Comparison of ENCODE assay signal across 17 cellular contexts in genomic region chr11:58006940-58007339, GRCh38. TPM values are rescaled to one million over a fixed set of nuclear protein-coding genes. Genes with fewer than 3 reads are reported as not detected.
A peak's percentile ranks its signal among the peaks of the same experiment; 100 is the strongest.
DNase-seq lines count a peak whose midpoint lies in the region; ATAC-seq, FAIRE-seq and TF ChIP-seq lines count a peak whose summit lies in the region.
"Had no signal": no experiment of that assay in that cellular context is flagged by ENCODE, and none has a peak within 500 bp of the region (broad histone marks: within the 10 kb centered on the region; RNA-seq: fewer than 3 reads in every experiment).

No MANE protein-coding gene starts in this region.

- H3K4me3 ChIP-seq in bronchial epithelial cell (ENCODE audit: low read depth, low read length) (no peak overlapping the region), right cardiac atrium (ENCODE audit: low read length) (no peak overlapping the region)
- H3K4me3 ChIP-seq: adrenal gland, esophagus squamous epithelium, SJSA1, smooth muscle cell, stomach had no signal

- H3K9me3 ChIP-seq in right cardiac atrium (ENCODE audit: control insufficient read depth, low read length) = no peaks in the 10 kb centered on the region
- H3K9me3 ChIP-seq: adrenal gland, esophagus squamous epithelium, SJSA1, stomach had no signal

- intact Hi-C loops in right cardiac atrium (cut with DNase I) = no loop called here

- TF ChIP-seq CTCF in bronchial epithelial cell (IDR thresholded peaks at IDR 0.05; ENCODE audit: insufficient read depth, low read length, severe bottlenecking) = no peak

- no peaks in the 10 kb centered on the region for H3K36me3 ChIP-seq in bronchial epithelial cell (ENCODE audit: control insufficient read depth, insufficient read depth, low read length)
- H3K36me3 ChIP-seq: adrenal gland, esophagus squamous epithelium, SJSA1, stomach had no signal

- no peak overlapping the region for H3K27ac ChIP-seq in right cardiac atrium (ENCODE audit: low read length)
- H3K27ac ChIP-seq: adrenal gland, esophagus squamous epithelium, SJSA1, stomach had no signal

- FAIRE-seq in bronchial epithelial cell (lab: Jason Lieb, UNC) = no peak

- WGBS in right cardiac atrium = 61% methylated on average over 2 of the region's 2 CpGs

- no peak for ATAC-seq in HG03439 (IDR thresholded peaks at IDR 0.05; ENCODE audit: unreplicated experiment)
- no peak for ATAC-seq in right cardiac atrium
- no peak for ATAC-seq in HG03135 (IDR thresholded peaks at IDR 0.05; ENCODE audit: unreplicated experiment)
- ATAC-seq: HCT116 had no signal

- no peaks in the 10 kb centered on the region for H3K27me3 ChIP-seq in bronchial epithelial cell (ENCODE audit: control insufficient read depth, insufficient read depth, low read length)
- H3K27me3 ChIP-seq in right cardiac atrium (ENCODE audit: control insufficient read depth, insufficient read depth) = no peaks in the 10 kb centered on the region
- H3K27me3 ChIP-seq: adrenal gland, esophagus squamous epithelium, SJSA1, stomach had no signal

- peaks cover 7% of the 10 kb centered on the region for H3K4me1 ChIP-seq in right cardiac atrium (ENCODE audit: control insufficient read depth, insufficient read depth, low read length)
- H3K4me1 ChIP-seq: adrenal gland, stomach had no signal

- peak; percentile 23 for DNase-seq in AG08395 (ENCODE audit: low spot score)
- DNase-seq in HT1080 (ENCODE audit: low read depth) = peak; percentile 70
- peak; percentile 67 for DNase-seq in bronchial epithelial cell (ENCODE audit: low read depth)
- DNase-seq in iris pigment epithelial cell (ENCODE audit: low read depth) = peak; percentile 44
- no peak for DNase-seq in SHP77 treated with DMSO at 0.1 percent for 48 hours (lab: John Stamatoyannopoulos, UW)
- no peak for DNase-seq in right cardiac atrium
- DNase-seq: activated CD4-positive, alpha-beta T cell treated with anti-CD3 and anti-CD28 coated beads, Interleukin-2, amount 50 U/mL, for 4 hours; adrenal gland; esophagus squamous epithelium; mesendoderm; stomach had no signal

RNA-seq across cellular contexts. Expression of gene OR9Q1, which starts 16.7 kb away (rescaled TPM):
- total RNA-seq in HT1080 (2014; rRNA removed; shearing (Covaris generic)) = not detected in 2 replicates
- polyA plus RNA-seq in HT1080 (2015; cell fraction: cytosol; rRNA removed) = not detected in 2 replicates
- not detected in 2 replicates for polyA plus RNA-seq in HT1080 (2015; cell fraction: nucleus; rRNA removed)
- not detected in 2 replicates for total RNA-seq in bronchial epithelial cell
- not detected for total RNA-seq in right cardiac atrium
- polyA plus RNA-seq in right cardiac atrium = not detected
- total RNA-seq: adrenal gland, esophagus squamous epithelium, omental fat pad, SJSA1, smooth muscle cell, stomach had no signal
- polyA plus RNA-seq: adrenal gland, smooth muscle cell, stomach had no signal

RNA-seq across cellular contexts. Expression of gene OR6Q1, which starts 23.8 kb away (rescaled TPM):
- not detected in 2 replicates for total RNA-seq in HT1080 (2014; rRNA removed; shearing (Covaris generic))
- not detected in 2 replicates for polyA plus RNA-seq in HT1080 (2015; cell fraction: cytosol; rRNA removed)
- polyA plus RNA-seq in HT1080 (2015; cell fraction: nucleus; rRNA removed) = not detected in 2 replicates
- total RNA-seq in bronchial epithelial cell (not detected in 2 replicates), right cardiac atrium (not detected)
- not detected for polyA plus RNA-seq in right cardiac atrium
- total RNA-seq: adrenal gland, esophagus squamous epithelium, omental fat pad, SJSA1, smooth muscle cell, stomach had no signal
- polyA plus RNA-seq: adrenal gland, smooth muscle cell, stomach had no signal

Comparison
In these comparisons a context has a peak if more than half of its experiments do, and no peak if none do; other contexts are left out.
1. DNase-seq: peak in AG08395 (single experiment), HT1080 (single experiment), bronchial epithelial cell (single experiment) and iris pigment epithelial cell (single experiment); none in SHP77 treated with DMSO at 0.1 percent for 48 hours (single experiment) and right cardiac atrium (0 of 3).